Comparison of ENCODE assay signal across 32 cellular contexts in genomic region chrX:15869695-15870094, GRCh38.
"Had no signal": no experiment of that assay in that cellular context is flagged by ENCODE, and none has a peak within 500 bp of the region (broad histone marks: within the 10 kb centered on the region; RNA-seq: fewer than 3 reads in every experiment).

No MANE protein-coding gene starts in this region.

- H3K4me1 ChIP-seq: adrenal gland, body of pancreas, breast epithelium had no signal

- H3K27ac Mint-ChIP-seq: activated CD4-positive, alpha-beta memory T cell treated with anti-CD3 and anti-CD28 coated beads, Interleukin-2, amount 10 ng/mL, durations not matched to agents 7 days and 5 days; activated CD4-positive, alpha-beta T cell treated with anti-CD3 and anti-CD28 coated beads for 36 hours; activated CD4-positive, alpha-beta T cell treated with anti-CD3 and anti-CD28 coated beads, Interleukin-2, amount 10 ng/mL, durations not matched to agents 7 days and 5 days; activated CD8-positive, alpha-beta memory T cell treated with anti-CD3 and anti-CD28 coated beads, Interleukin-2, amount 10 ng/mL, durations not matched to agents 7 days and 5 days; activated CD8-positive, alpha-beta T cell treated with anti-CD3 and anti-CD28 coated beads, Interleukin-2, amount 10 ng/mL, durations not matched to agents 7 days and 5 days; activated naive CD4-positive, alpha-beta T cell treated with anti-CD3 and anti-CD28 coated beads for 36 hours; activated naive CD4-positive, alpha-beta T cell treated with anti-CD3 and anti-CD28 coated beads, Interleukin-2, amount 50 U/mL, for 72 hours; activated naive CD8-positive, alpha-beta T cell treated with anti-CD3 and anti-CD28 coated beads for 36 hours; activated T-cell treated with anti-CD3 and anti-CD28 coated beads, Interleukin-2, amount 50 U/mL, for 24 hours; activated T-helper 17 cell treated with anti-CD3 and anti-CD28 coated beads, Interleukin-2, amount 50 U/mL, for 72 hours; T-cell; T-helper 2 cell treated with Interferon-gamma antibody and Interleukin-4, amounts not matched to agents 5 μg/mL and 100 μg/mL, for 36 hours had no signal

- H3K4me1 Mint-ChIP-seq: activated CD4-positive, alpha-beta memory T cell treated with anti-CD3 and anti-CD28 coated beads, Interleukin-2, amount 10 ng/mL, durations not matched to agents 7 days and 5 days; activated CD4-positive, alpha-beta T cell treated with anti-CD3 and anti-CD28 coated beads for 36 hours; activated CD4-positive, alpha-beta T cell treated with anti-CD3 and anti-CD28 coated beads, Interleukin-2, amount 10 ng/mL, durations not matched to agents 7 days and 5 days; activated CD8-positive, alpha-beta memory T cell treated with anti-CD3 and anti-CD28 coated beads, Interleukin-2, amount 10 ng/mL, durations not matched to agents 7 days and 5 days; activated naive CD8-positive, alpha-beta T cell treated with anti-CD3 and anti-CD28 coated beads for 36 hours; activated T-helper 17 cell treated with anti-CD3 and anti-CD28 coated beads, Interleukin-2, amount 50 U/mL, for 72 hours had no signal

- H3K9me3 ChIP-seq: adrenal gland, body of pancreas, breast epithelium had no signal

- H3K36me3 Mint-ChIP-seq: activated CD8-positive, alpha-beta memory T cell treated with anti-CD3 and anti-CD28 coated beads, Interleukin-2, amount 10 ng/mL, durations not matched to agents 7 days and 5 days; activated naive CD4-positive, alpha-beta T cell treated with anti-CD3 and anti-CD28 coated beads, Interleukin-2, amount 50 U/mL, for 72 hours; activated naive CD8-positive, alpha-beta T cell treated with anti-CD3 and anti-CD28 coated beads for 36 hours; T-cell had no signal

- H3K27me3 ChIP-seq: body of pancreas, brain microvascular endothelial cell had no signal

- H3K27me3 Mint-ChIP-seq: activated CD4-positive, alpha-beta T cell treated with anti-CD3 and anti-CD28 coated beads for 36 hours; activated naive CD8-positive, alpha-beta T cell treated with anti-CD3 and anti-CD28 coated beads for 36 hours; activated T-helper 17 cell treated with anti-CD3 and anti-CD28 coated beads, Interleukin-2, amount 50 U/mL, for 72 hours had no signal

- DNase-seq: activated CD4-positive, alpha-beta memory T cell treated with anti-CD3 and anti-CD28 coated beads, Interleukin-2, amount 10 ng/mL, durations not matched to agents 7 days and 5 days; activated CD4-positive, alpha-beta T cell treated with anti-CD3 and anti-CD28 coated beads for 1 hour; activated CD4-positive, alpha-beta T cell treated with anti-CD3 and anti-CD28 coated beads for 36 hours; activated CD4-positive, alpha-beta T cell treated with anti-CD3 and anti-CD28 coated beads for 48 hours; activated CD4-positive, alpha-beta T cell treated with anti-CD3 and anti-CD28 coated beads, Interleukin-2, amount 10 ng/mL, durations not matched to agents 7 days and 5 days; activated CD4-positive, alpha-beta T cell treated with anti-CD3 and anti-CD28 coated beads, Interleukin-2, amount 50 U/mL, for 48 hours; activated CD4-positive, CD25-positive, alpha-beta regulatory T cell; activated CD8-positive, alpha-beta memory T cell treated with anti-CD3 and anti-CD28 coated beads for 24 hours; activated CD8-positive, alpha-beta memory T cell treated with anti-CD3 and anti-CD28 coated beads, Interleukin-2, amount 10 ng/mL, durations not matched to agents 7 days and 5 days; activated CD8-positive, alpha-beta memory T cell treated with anti-CD3 and anti-CD28 coated beads, Interleukin-2, amount 50 U/mL, for 48 hours; activated CD8-positive, alpha-beta T cell treated with anti-CD3 and anti-CD28 coated beads, Interleukin-2, amount 10 ng/mL, durations not matched to agents 7 days and 5 days; activated effector memory CD4-positive, alpha-beta T cell treated with anti-CD3 and anti-CD28 coated beads, Interleukin-2, amount 50 U/mL, for 16 hours; activated gamma-delta T cell treated with Interleukin-2 at 50 U/mL for 16 hours; activated naive CD4-positive, alpha-beta T cell; activated naive CD4-positive, alpha-beta T cell treated with anti-CD3 and anti-CD28 coated beads for 36 hours; activated naive CD4-positive, alpha-beta T cell treated with anti-CD3 and anti-CD28 coated beads, Interleukin-2, amount 50 U/mL, for 16 hours; activated naive CD8-positive, alpha-beta T cell treated with anti-CD3 and anti-CD28 coated beads for 36 hours; activated T-cell treated with anti-CD3 and anti-CD28 coated beads, Interleukin-2, amount 50 U/mL, for 24 hours; activated T-cell treated with anti-CD3 and anti-CD28 coated beads, Interleukin-2, amount 50 U/mL, for 48 hours; amniotic stem cell; aorta; body of pancreas; brain microvascular endothelial cell; central memory CD4-positive, alpha-beta T cell; T-cell; T-helper 9 cell had no signal

- H3K9me3 Mint-ChIP-seq: activated CD4-positive, alpha-beta memory T cell treated with anti-CD3 and anti-CD28 coated beads, Interleukin-2, amount 10 ng/mL, durations not matched to agents 7 days and 5 days; activated CD4-positive, alpha-beta T cell treated with anti-CD3 and anti-CD28 coated beads, Interleukin-2, amount 10 ng/mL, durations not matched to agents 7 days and 5 days; activated naive CD4-positive, alpha-beta T cell treated with anti-CD3 and anti-CD28 coated beads for 36 hours; activated naive CD4-positive, alpha-beta T cell treated with anti-CD3 and anti-CD28 coated beads, Interleukin-2, amount 50 U/mL, for 72 hours; activated naive CD8-positive, alpha-beta T cell treated with anti-CD3 and anti-CD28 coated beads for 36 hours; activated T-cell treated with anti-CD3 and anti-CD28 coated beads, Interleukin-2, amount 50 U/mL, for 24 hours; activated T-helper 17 cell treated with anti-CD3 and anti-CD28 coated beads, Interleukin-2, amount 50 U/mL, for 72 hours; T-cell; T-helper 2 cell treated with Interferon-gamma antibody and Interleukin-4, amounts not matched to agents 5 μg/mL and 100 μg/mL, for 36 hours had no signal

- H3K4me3 Mint-ChIP-seq: activated CD4-positive, alpha-beta memory T cell treated with anti-CD3 and anti-CD28 coated beads, Interleukin-2, amount 10 ng/mL, durations not matched to agents 7 days and 5 days; activated CD4-positive, alpha-beta T cell treated with anti-CD3 and anti-CD28 coated beads for 36 hours; activated CD4-positive, alpha-beta T cell treated with anti-CD3 and anti-CD28 coated beads, Interleukin-2, amount 10 ng/mL, durations not matched to agents 7 days and 5 days; activated CD8-positive, alpha-beta memory T cell treated with anti-CD3 and anti-CD28 coated beads, Interleukin-2, amount 10 ng/mL, durations not matched to agents 7 days and 5 days; activated CD8-positive, alpha-beta T cell treated with anti-CD3 and anti-CD28 coated beads, Interleukin-2, amount 10 ng/mL, durations not matched to agents 7 days and 5 days; activated naive CD4-positive, alpha-beta T cell treated with anti-CD3 and anti-CD28 coated beads for 36 hours; activated naive CD8-positive, alpha-beta T cell treated with anti-CD3 and anti-CD28 coated beads for 36 hours; activated T-cell treated with anti-CD3 and anti-CD28 coated beads, Interleukin-2, amount 50 U/mL, for 24 hours; activated T-helper 17 cell treated with anti-CD3 and anti-CD28 coated beads, Interleukin-2, amount 50 U/mL, for 72 hours; T-cell; T-helper 2 cell treated with Interferon-gamma antibody and Interleukin-4, amounts not matched to agents 5 μg/mL and 100 μg/mL, for 36 hours had no signal

- H3K36me3 ChIP-seq: adrenal gland, brain microvascular endothelial cell, breast epithelium had no signal

- ATAC-seq: activated CD4-positive, alpha-beta T cell treated with anti-CD3 and anti-CD28 coated beads for 36 hours; activated CD4-positive, CD25-positive, alpha-beta regulatory T cell treated with anti-CD3 and anti-CD28 coated beads, Interleukin-2, amount 50 U/mL, for 24 hours; activated CD8-positive, alpha-beta memory T cell treated with anti-CD3 and anti-CD28 coated beads, Interleukin-2, amount 10 ng/mL, durations not matched to agents 7 days and 5 days; activated CD8-positive, alpha-beta T cell treated with anti-CD3 and anti-CD28 coated beads, Interleukin-2, amount 10 ng/mL, durations not matched to agents 7 days and 5 days; activated naive CD4-positive, alpha-beta T cell treated with anti-CD3 and anti-CD28 coated beads, Interleukin-2, amount 50 U/mL, for 72 hours; activated T-helper 17 cell treated with anti-CD3 and anti-CD28 coated beads, Interleukin-2, amount 50 U/mL, for 72 hours; body of pancreas; T-cell had no signal

- H3K4me3 ChIP-seq: adrenal gland, body of pancreas, breast epithelium had no signal
